Comparison of ENCODE assay signal across 8 cellular contexts in genomic region chr15:41283653-41284424, GRCh38. TPM values are rescaled to one million over a fixed set of nuclear protein-coding genes. Genes with fewer than 3 reads are reported as not detected.
DNase-seq lines count a peak whose midpoint lies in the region; ATAC-seq and TF ChIP-seq lines count a peak whose summit lies in the region.

No MANE protein-coding gene starts in this region.

- H3K9me3 ChIP-seq in left lung: no peaks in the 10 kb centered on the region

- H3K4me1 Mint-ChIP-seq in CD14-positive monocyte: peaks cover 37% of the 10 kb centered on the region

- peak overlapping the region; percentile 85 to 90 for H3K27ac ChIP-seq in left lung

- peak overlapping the region; percentile 92 to 93 for H3K4me3 Mint-ChIP-seq in CD14-positive monocyte

- peak overlapping the region; percentile 80 to 95 for H3K4me3 ChIP-seq in left lung

- no peaks in the 10 kb centered on the region for H3K27me3 ChIP-seq in left lung

- H3K27me3 Mint-ChIP-seq in CD14-positive monocyte (ENCODE audit: low read depth in 3 of 3): peaks cover 0 to 2% (median 0%) of the 10 kb centered on the region in 3 donors

- TF ChIP-seq CTCF in CD14-positive monocyte (IDR thresholded peaks at IDR 0.05) (no peak), left lung (IDR thresholded peaks at IDR 0.05) (no peak)

- intact Hi-C loops in CD14-positive monocyte (cut with micrococcal nuclease) (loop anchor here (5.0 to 10.0 kb wide), 2 partner anchors 48 to 131 kb away; partner anchors contain the start of genes RTF1 (in 2 of the 2), NUSAP1 (in 1 of the 2) and OIP5 (in 1 of the 2)), left lung (cut with DNase I) (no loop called here)

- H3K4me1 ChIP-seq in left lung: peaks cover 0 to 47% of the 10 kb centered on the region in 2 donors

- peaks cover 0 to 3% (median 0%) of the 10 kb centered on the region in 7 donors for H3K9me3 Mint-ChIP-seq in CD14-positive monocyte

- peaks cover 0 to 53% of the 10 kb centered on the region in 2 donors for H3K36me3 ChIP-seq in left lung

- DNase-seq in CD14-positive monocyte (ENCODE audit: low spot score) (peak; percentile 98), NCI-H748 (lab: John Stamatoyannopoulos, UW; ENCODE audit: unreplicated experiment) (peak; percentile 98), dermis blood vessel endothelial cell (peak; percentile 100), left lung (peak; percentile 96 to 98)
- DNase-seq in activated CD4-positive, alpha-beta T cell treated with anti-CD3 and anti-CD28 coated beads, Interleukin-2, amount 50 U/mL, for 24 hours (ENCODE audit: low read depth in 1 of 2, low spot score in 1 of 2): peak; percentile 95 to 97
- DNase-seq in stimulated activated CD4-positive, alpha-beta T cell treated with anti-CD3 and anti-CD28 coated beads, Interleukin-2, amount 100 ng/mL, for 4 hours (ENCODE audit: low read depth): peak; percentile 98

- peak; percentile 95 for ATAC-seq in GM19395 (IDR thresholded peaks at IDR 0.05; ENCODE audit: unreplicated experiment)
- ATAC-seq in HG03558 (IDR thresholded peaks at IDR 0.05; ENCODE audit: extremely low read depth, unreplicated experiment): peak; percentile 85
- peak; percentile 99 for ATAC-seq in left lung

- peaks cover 38 to 56% of the 10 kb centered on the region in 2 donors for H3K36me3 Mint-ChIP-seq in CD14-positive monocyte

- H3K27ac Mint-ChIP-seq in CD14-positive monocyte: peak overlapping the region; percentile 93 to 99 (median 95)

RNA-seq across cellular contexts. Expression of gene OIP5, which starts 48.6 kb away (rescaled TPM):
- polyA plus RNA-seq in CD14-positive monocyte: under 1 TPM; 0.22 to 0.28 TPM
- total RNA-seq in dermis blood vessel endothelial cell: 3.6 and 14.1 TPM in 2 replicates
- 1 to 10 TPM; 1.6 to 3.4 TPM for total RNA-seq in left lung

RNA-seq across cellular contexts. Expression of gene NUSAP1, which starts 48.8 kb away (rescaled TPM):
- 1 to 10 TPM; 2.4 to 3.5 TPM for polyA plus RNA-seq in CD14-positive monocyte
- total RNA-seq in dermis blood vessel endothelial cell (39.0 and 113 TPM in 2 replicates), left lung (10 to 100 TPM; 10.2 to 27.6 TPM)

RNA-seq across cellular contexts. Expression of gene CHP1, which starts 52.8 kb away (rescaled TPM):
- 10 to 100 TPM; 57.2 to 58.8 TPM for polyA plus RNA-seq in CD14-positive monocyte
- total RNA-seq in dermis blood vessel endothelial cell: 73.3 and 92.7 TPM in 2 replicates
- total RNA-seq in left lung: 100 to 1,000 TPM; 140 to 207 TPM

RNA-seq across cellular contexts. Expression of gene EXD1, which starts 53.3 kb away (rescaled TPM):
- polyA plus RNA-seq in CD14-positive monocyte: under 1 TPM in 1 of 2 donors, not detected in 1; 0.08 TPM
- not detected in 2 replicates for total RNA-seq in dermis blood vessel endothelial cell
- total RNA-seq in left lung: not detected

Comparison
In these comparisons a context has a peak if more than half of its experiments do, and no peak if none do; other contexts are left out.
1. Peak in every context shown above with its lines: DNase-seq, ATAC-seq, H3K4me3 ChIP-seq and H3K27ac ChIP-seq.
2. intact Hi-C loops: an anchor here in CD14-positive monocyte (5.0 to 10.0 kb wide); none called in left lung.